In genomic region chr10:42637648-42638052, GRCh38 we compare ENCODE assay signal across 8 cellular contexts. TPM values are rescaled to one million over a fixed set of nuclear protein-coding genes. Genes with fewer than 3 reads are reported as not detected.
DNase-seq lines count a peak whose midpoint lies in the region; ATAC-seq and TF ChIP-seq lines count a peak whose summit lies in the region.

No MANE protein-coding gene starts in this region.

- DNase-seq in CD14-positive monocyte (ENCODE audit: low spot score) (no peak), MM.1S (no peak), neural progenitor cell (ENCODE audit: low spot score) (no peak), T1000 (lab: John Stamatoyannopoulos, UW) (no peak), NCI-H1092 (lab: John Stamatoyannopoulos, UW) (no peak), GM03348 (ENCODE audit: low spot score) (no peak)
- DNase-seq in effector memory CD4-positive, alpha-beta T cell: no peak

- intact Hi-C loops in CD14-positive monocyte (cut with micrococcal nuclease): no loop called here

- peak overlapping the region; percentile 80 for H2AFZ ChIP-seq in MM.1S (ENCODE audit: low read length)
- H2AFZ ChIP-seq in neural progenitor cell (replicated peaks): peak overlapping the region; percentile 98

- peak overlapping the region; percentile 84 to 94 (median 90) for H3K27ac Mint-ChIP-seq in CD14-positive monocyte
- peak overlapping the region; percentile 81 for H3K27ac Mint-ChIP-seq in neural progenitor cell

- H3K4me2 ChIP-seq in MM.1S (ENCODE audit: low read depth, low read length): peak overlapping the region; percentile 81
- H3K4me2 ChIP-seq in neural progenitor cell: peak overlapping the region; percentile 89

- peak overlapping the region; percentile 95 to 97 for H3K4me3 Mint-ChIP-seq in CD14-positive monocyte
- H3K4me3 Mint-ChIP-seq in neural progenitor cell: peak overlapping the region; percentile 90

- H3K9me2 ChIP-seq in MM.1S (replicated peaks; ENCODE audit: insufficient read depth, low read length): no peaks in the 10 kb centered on the region

- H3K9ac ChIP-seq in MM.1S (ENCODE audit: low read length) (peak overlapping the region; percentile 89), neural progenitor cell (no peak overlapping the region)

- H3K27me3 Mint-ChIP-seq in CD14-positive monocyte (ENCODE audit: low read depth in 3 of 3) (peaks cover 0 to 3% (median 1%) of the 10 kb centered on the region in 3 donors), neural progenitor cell (ENCODE audit: insufficient read depth, low read depth) (peaks cover 10% of the 10 kb centered on the region)

- H3F3A ChIP-seq in MM.1S (ENCODE audit: insufficient read depth, low read length): peaks cover 4% of the 10 kb centered on the region; the same call in 1 of the 2 replicates
- peaks cover 10% of the 10 kb centered on the region for H3F3A ChIP-seq in neural progenitor cell (ENCODE audit: low read depth)

- H3K36me3 Mint-ChIP-seq in CD14-positive monocyte (peaks cover 18% of the 10 kb centered on the region in 2 donors), neural progenitor cell (peaks cover 8% of the 10 kb centered on the region)

- no peaks in the 10 kb centered on the region for H3K27me3 ChIP-seq in MM.1S (replicated peaks; ENCODE audit: insufficient read depth, low read length)
- no peaks in the 10 kb centered on the region for H3K27me3 ChIP-seq in effector memory CD4-positive, alpha-beta T cell (replicated peaks; ENCODE audit: control insufficient read depth, insufficient read depth, low read length, poor library complexity, severe bottlenecking)
- no peaks in the 10 kb centered on the region for H3K27me3 ChIP-seq in neural progenitor cell

- peaks cover 21% of the 10 kb centered on the region for H3K4me1 Mint-ChIP-seq in CD14-positive monocyte
- H3K4me1 Mint-ChIP-seq in neural progenitor cell: peaks cover 13% of the 10 kb centered on the region

- H3K4me1 ChIP-seq in MM.1S (ENCODE audit: low read length): peaks cover 12% of the 10 kb centered on the region
- peaks cover 12% of the 10 kb centered on the region for H3K4me1 ChIP-seq in effector memory CD4-positive, alpha-beta T cell (ENCODE audit: control insufficient read depth, insufficient read depth, low read length, poor library complexity, severe bottlenecking)
- H3K4me1 ChIP-seq in neural progenitor cell: peaks cover 13% of the 10 kb centered on the region

- no peaks in the 10 kb centered on the region for H4K20me1 ChIP-seq in MM.1S (ENCODE audit: insufficient read depth, low read length)
- H4K20me1 ChIP-seq in neural progenitor cell (ENCODE audit: low read depth): no peaks in the 10 kb centered on the region

- H3K79me2 ChIP-seq in MM.1S (ENCODE audit: low read length) (peaks cover 38% of the 10 kb centered on the region), neural progenitor cell (ENCODE audit: low read depth) (peaks cover 44% of the 10 kb centered on the region)

- H3K36me3 ChIP-seq in MM.1S (replicated peaks; ENCODE audit: insufficient read depth, low read length) (no peaks in the 10 kb centered on the region), neural progenitor cell (no peaks in the 10 kb centered on the region)
- H3K36me3 ChIP-seq in effector memory CD4-positive, alpha-beta T cell (ENCODE audit: control insufficient read depth, insufficient read depth, low read length): peaks cover 11% of the 10 kb centered on the region

- H3K9me3 Mint-ChIP-seq in CD14-positive monocyte (peaks cover 0 to 2% (median 0%) of the 10 kb centered on the region in 7 donors), neural progenitor cell (no peaks in the 10 kb centered on the region)

- TF ChIP-seq CTCF in CD14-positive monocyte (IDR thresholded peaks at IDR 0.05) (no peak), MM.1S (IDR thresholded peaks at IDR 0.05; ENCODE audit: low read length) (no peak), neural progenitor cell (IDR thresholded peaks at IDR 0.05) (no peak)

- H3K27ac ChIP-seq in MM.1S (ENCODE audit: low read length): peak overlapping the region; percentile 94; the same call in 1 of the 2 replicates
- H3K27ac ChIP-seq in effector memory CD4-positive, alpha-beta T cell (ENCODE audit: insufficient read depth, low read length, poor library complexity, severe bottlenecking): peak overlapping the region; percentile 81
- no peak overlapping the region for H3K27ac ChIP-seq in neural progenitor cell

- no peak for ATAC-seq in HG03571 (IDR thresholded peaks at IDR 0.05; ENCODE audit: unreplicated experiment)

- H3K4me3 ChIP-seq in MM.1S (ENCODE audit: low read length): peak overlapping the region; percentile 88
- peak overlapping the region; percentile 65 for H3K4me3 ChIP-seq in effector memory CD4-positive, alpha-beta T cell (ENCODE audit: insufficient read depth, low read depth, low read length, poor library complexity, severe bottlenecking)
- peak overlapping the region; percentile 89 for H3K4me3 ChIP-seq in neural progenitor cell

- H3K9me3 ChIP-seq in MM.1S (replicated peaks; ENCODE audit: insufficient read depth, low read length): no peaks in the 10 kb centered on the region
- H3K9me3 ChIP-seq in effector memory CD4-positive, alpha-beta T cell (ENCODE audit: control insufficient read depth, low read length): no peaks in the 10 kb centered on the region
- no peaks in the 10 kb centered on the region for H3K9me3 ChIP-seq in neural progenitor cell (ENCODE audit: low read depth)

RNA-seq across cellular contexts. Expression of gene ZNF33B, which starts 0.7 kb away (rescaled TPM):
- 1 to 10 TPM; 3.2 to 3.8 TPM for polyA plus RNA-seq in CD14-positive monocyte
- 34.5 and 55.8 TPM in 2 replicates for total RNA-seq in neural progenitor cell (ENCODE audit: low replicate concordance)
